Comparison of ENCODE assay signal across 1 cellular context in genomic region chr14:24177041-24177825, GRCh38.
TF ChIP-seq lines count a peak whose summit lies in the region.

No MANE protein-coding gene starts in this region.

TF ChIP-seq in HCT116, 20 proteins besides CTCF, POLR2A, EP300 and RAD21:
- TF ChIP-seq REST (IDR thresholded peaks at IDR 0.05; ENCODE audit: low read depth) (no peak), CBX3 (IDR thresholded peaks at IDR 0.05; ENCODE audit: low read depth) (no peak), MAX (IDR thresholded peaks at IDR 0.05) (no peak), YY1 (IDR thresholded peaks at IDR 0.05; ENCODE audit: extremely low read depth, insufficient replicate concordance, low read depth, low read length) (no peak), EZH2 (IDR thresholded peaks at IDR 0.05) (no peak), SRF (IDR thresholded peaks at IDR 0.05; ENCODE audit: low read depth) (no peak), CEBPB (IDR thresholded peaks at IDR 0.05; ENCODE audit: low read depth) (no peak), POLR2AphosphoS5 (IDR thresholded peaks at IDR 0.05; ENCODE audit: low read depth, low read length) (no peak), ZBTB33 (IDR thresholded peaks at IDR 0.05; ENCODE audit: extremely low read depth, insufficient replicate concordance, low read length) (no peak), TCF7L2 (IDR thresholded peaks at IDR 0.05; ENCODE audit: borderline replicate concordance, extremely low read depth, insufficient read depth, insufficient read length) (no peak), EGR1 (IDR thresholded peaks at IDR 0.05; ENCODE audit: low read depth) (no peak), ZFX (IDR thresholded peaks at IDR 0.05) (no peak), JUND (IDR thresholded peaks at IDR 0.05) (no peak), ZNF274 (IDR thresholded peaks at IDR 0.05; ENCODE audit: low read depth, low read length) (no peak), FOSL1 (IDR thresholded peaks at IDR 0.05; ENCODE audit: low read depth) (no peak), SIN3A (IDR thresholded peaks at IDR 0.05; ENCODE audit: low read depth) (no peak)
TF ChIP-seq in HCT116: peak in this region for 0.
